13 cellular contexts compared by ENCODE assay signal in genomic region chr2:33212151-33212550, GRCh38.
A peak's percentile ranks its signal among the peaks of the same experiment; 100 is the strongest.
DNase-seq lines count a peak whose midpoint lies in the region; FAIRE-seq and TF ChIP-seq lines count a peak whose summit lies in the region.
"Had no signal": no experiment of that assay in that cellular context is flagged by ENCODE, and none has a peak within 500 bp of the region (broad histone marks: within the 10 kb centered on the region; RNA-seq: fewer than 3 reads in every experiment).

No MANE protein-coding gene starts in this region.

- TF ChIP-seq CTCF in cardiac muscle cell (IDR thresholded peaks at IDR 0.05; ENCODE audit: low read depth, low read length) (no peak), bronchial epithelial cell (IDR thresholded peaks at IDR 0.05; ENCODE audit: insufficient read depth, low read length, severe bottlenecking) (no peak)

- no peak for FAIRE-seq in bronchial epithelial cell (lab: Jason Lieb, UNC)

- DNase-seq in cardiac muscle cell (ENCODE audit: low read depth in 1 of 2, low spot score in 1 of 2) (peak; percentile 13 to 96), cardiac septum (ENCODE audit: low spot score) (no peak), bronchial epithelial cell (ENCODE audit: low read depth) (peak; percentile 94), kidney tubule cell (ENCODE audit: low spot score) (peak; percentile 29), pons (ENCODE audit: low spot score) (no peak), hypothalamus (lab: John Stamatoyannopoulos, UW) (no peak), NCI-H1694 treated with DMSO at 0.1 percent for 48 hours (lab: John Stamatoyannopoulos, UW) (no peak), DMS 273 treated with DMSO at 0.1 percent for 48 hours (lab: John Stamatoyannopoulos, UW) (no peak)
- DNase-seq: activated naive CD8-positive, alpha-beta T cell treated with anti-CD3 and anti-CD28 coated beads, Interleukin-2, amount 10 ng/mL, durations not matched to agents 7 days and 5 days; AML-193; heart left ventricle; natural killer cell; uterus had no signal

- H3K27me3 ChIP-seq in cardiac muscle cell (no peaks in the 10 kb centered on the region), bronchial epithelial cell (ENCODE audit: control insufficient read depth, insufficient read depth, low read length) (no peaks in the 10 kb centered on the region)
- H3K27me3 ChIP-seq: heart left ventricle, uterus had no signal

- H3K4me3 ChIP-seq in cardiac muscle cell = no peak overlapping the region
- no peak overlapping the region for H3K4me3 ChIP-seq in bronchial epithelial cell (ENCODE audit: low read depth, low read length)
- H3K4me3 ChIP-seq: heart left ventricle, uterus had no signal

- H3K9me3 ChIP-seq in cardiac muscle cell (ENCODE audit: low read depth) = no peaks in the 10 kb centered on the region
- H3K9me3 ChIP-seq: heart left ventricle, uterus had no signal

- intact Hi-C loops in cardiac septum (cut with DNase I) = loop anchor here (5.0 kb wide), 2 partner anchors 80 to 165 kb away; no protein-coding TSS in a partner anchor

- peak overlapping the region; percentile 40 for H3K27ac ChIP-seq in cardiac muscle cell

- H3K36me3 ChIP-seq in cardiac muscle cell (peaks cover 4% of the 10 kb centered on the region), bronchial epithelial cell (ENCODE audit: control insufficient read depth, insufficient read depth, low read length) (no peaks in the 10 kb centered on the region)
- H3K36me3 ChIP-seq: heart left ventricle, uterus had no signal

- H3K4me1 ChIP-seq in cardiac muscle cell (ENCODE audit: low read depth) = peaks cover 27% of the 10 kb centered on the region

Comparison
In these comparisons a context has a peak if more than half of its experiments do, and no peak if none do; other contexts are left out.
1. DNase-seq: peak in cardiac muscle cell (2 of 2), bronchial epithelial cell (single experiment) and kidney tubule cell (single experiment); none in cardiac septum (single experiment), pons (single experiment), hypothalamus (0 of 51), NCI-H1694 treated with DMSO at 0.1 percent for 48 hours (single experiment) and DMS 273 treated with DMSO at 0.1 percent for 48 hours (single experiment).